ENCODE assay signal across 24 cellular contexts in genomic region chrX:136196691-136197155, GRCh38. TPM values are rescaled to one million over a fixed set of nuclear protein-coding genes. Genes with fewer than 3 reads are reported as not detected.
DNase-seq lines count a peak whose midpoint lies in the region; ATAC-seq, FAIRE-seq and TF ChIP-seq lines count a peak whose summit lies in the region.
"Had no signal": no experiment of that assay in that cellular context is flagged by ENCODE, and none has a peak within 500 bp of the region (broad histone marks: within the 10 kb centered on the region; RNA-seq: fewer than 3 reads in every experiment).

No MANE protein-coding gene starts in this region.

- H3K9ac ChIP-seq in endothelial cell of umbilical vein (replicated peaks; ENCODE audit: extremely low read depth, insufficient read depth, low read length) (no peak overlapping the region), colonic mucosa (ENCODE audit: low read depth in 2 of 2, low read length in 2 of 2) (no peak overlapping the region), kidney (ENCODE audit: low read length in 2 of 2) (no peak overlapping the region)

- BruUV-seq in endothelial cell of umbilical vein (replicated peaks; lab: Mats Ljungman, UMichigan): no TSS peak

- H3K4me1 Mint-ChIP-seq in nephron: peaks cover 54% of the 10 kb centered on the region

- TF ChIP-seq CTCF in endothelial cell of umbilical vein (IDR thresholded peaks at IDR 0.05; ENCODE audit: extremely low read depth in 1 of 2, insufficient read depth in 1 of 2, low read depth in 1 of 2, low read length in 2 of 2) (no peak), nephron (IDR thresholded peaks at IDR 0.05; ENCODE audit: unreplicated experiment in 3 of 3) (no peak), tibial artery (IDR thresholded peaks at IDR 0.05) (no peak), colonic mucosa (IDR thresholded peaks at IDR 0.05) (no peak), kidney (IDR thresholded peaks at IDR 0.05; ENCODE audit: borderline replicate concordance, extremely low read depth, insufficient read depth) (no peak)

- no peaks in the 10 kb centered on the region for H3K27me3 Mint-ChIP-seq in nephron (ENCODE audit: low read depth)
- H3K27me3 Mint-ChIP-seq: activated naive CD8-positive, alpha-beta T cell; stimulated activated naive CD8-positive, alpha-beta T cell treated with anti-CD3 and anti-CD28 coated beads, Interleukin-15, amount 100 ng/mL, for 72 hours had no signal

- TF ChIP-seq POLR2A in endothelial cell of umbilical vein (IDR thresholded peaks at IDR 0.05; ENCODE audit: low read depth, low read length): no peak

- H3K9me3 Mint-ChIP-seq in nephron: peaks cover 9% of the 10 kb centered on the region
- H3K9me3 Mint-ChIP-seq: stimulated activated naive CD8-positive, alpha-beta T cell treated with anti-CD3 and anti-CD28 coated beads, Interleukin-15, amount 100 ng/mL, for 72 hours; T-helper 1 cell treated with Interleukin-12 subunit alpha and Interleukin-12 subunit beta and Interleukin-4 antibody, amounts not matched to agents 30 μg/mL and 1 μg/mL, for 36 hours; WTC11 had no signal

- H3K36me3 ChIP-seq in endothelial cell of umbilical vein (ENCODE audit: control insufficient read depth in 2 of 2, extremely low read depth in 1 of 2, insufficient read depth in 2 of 2, low read length in 2 of 2): no peaks in the 10 kb centered on the region
- no peaks in the 10 kb centered on the region for H3K36me3 ChIP-seq in tibial artery
- no peaks in the 10 kb centered on the region for H3K36me3 ChIP-seq in colonic mucosa
- no peaks in the 10 kb centered on the region for H3K36me3 ChIP-seq in kidney (ENCODE audit: control insufficient read depth in 1 of 2, insufficient read depth in 2 of 2, low read length in 2 of 2)
- H3K36me3 ChIP-seq: breast epithelium had no signal

- FAIRE-seq in endothelial cell of umbilical vein (lab: Jason Lieb, UNC): peak; percentile 15
- no peak for FAIRE-seq in kidney (lab: Jason Lieb, UNC)

- H2AFZ ChIP-seq in endothelial cell of umbilical vein (ENCODE audit: low read depth, low read length): no peak overlapping the region

- POLR2A ChIA-PET in endothelial cell of umbilical vein (lab: Charles Lee): interaction anchor here (1.1 kb wide), 1 partner anchor 11 kb away, joined by 3 read pairs; no protein-coding TSS in a partner anchor

- peak overlapping the region in 2 of 3 experiments; percentile 68 to 71 for H3K4me3 Mint-ChIP-seq in nephron
- H3K4me3 Mint-ChIP-seq: activated naive CD8-positive, alpha-beta T cell; neural crest cell; stimulated activated naive CD8-positive, alpha-beta T cell treated with anti-CD3 and anti-CD28 coated beads, Interleukin-15, amount 100 ng/mL, for 72 hours; T-helper 1 cell treated with Interleukin-12 subunit alpha and Interleukin-12 subunit beta and Interleukin-4 antibody, amounts not matched to agents 30 μg/mL and 1 μg/mL, for 36 hours; WTC11 had no signal

- H3K27ac Mint-ChIP-seq in nephron: peak overlapping the region in 2 of 3 experiments; percentile 27 to 69
- H3K27ac Mint-ChIP-seq: activated naive CD8-positive, alpha-beta T cell; stimulated activated naive CD8-positive, alpha-beta T cell treated with anti-CD3 and anti-CD28 coated beads, Interleukin-15, amount 100 ng/mL, for 72 hours; WTC11 had no signal

- H3K4me3 ChIP-seq in endothelial cell of umbilical vein (replicated peaks in 1 of 3; ENCODE audit: insufficient read depth in 1 of 3, low read depth in 1 of 3, low read length in 3 of 3) (no peak overlapping the region), tibial artery (peak overlapping the region; percentile 48 to 49), colonic mucosa (no peak overlapping the region), kidney (ENCODE audit: low read length in 2 of 2) (no peak overlapping the region)
- H3K4me3 ChIP-seq: breast epithelium, dorsolateral prefrontal cortex, lung had no signal

- H3K9me3 ChIP-seq in endothelial cell of umbilical vein (replicated peaks; ENCODE audit: control insufficient read depth, insufficient read depth, low read length) (no peaks in the 10 kb centered on the region), tibial artery (no peaks in the 10 kb centered on the region), colonic mucosa (no peaks in the 10 kb centered on the region), kidney (ENCODE audit: control insufficient read depth in 1 of 2, low read length in 2 of 2) (no peaks in the 10 kb centered on the region)
- H3K9me3 ChIP-seq: breast epithelium, Caco-2 had no signal

- intact Hi-C loops in endothelial cell of umbilical vein (cut with micrococcal nuclease) (no loop called here), tibial artery (cut with DNase I; ENCODE audit: low total_unique reads) (no loop called here), colonic mucosa (cut with DNase I) (no loop called here), kidney (cut with DNase I) (no loop called here)

- H3K79me2 ChIP-seq in endothelial cell of umbilical vein (ENCODE audit: control insufficient read depth, insufficient read depth, low read length): no peaks in the 10 kb centered on the region

- DNase-seq in HCEC 1CT: peak; percentile 56
- DNase-seq in endothelial cell of umbilical vein (ENCODE audit: low read depth, low spot score): no peak
- no peak for DNase-seq in tibial artery
- no peak for DNase-seq in colonic mucosa
- no peak for DNase-seq in NCI-H1436 treated with DMSO at 0.1 percent for 48 hours (lab: John Stamatoyannopoulos, UW)
- no peak for DNase-seq in kidney
- DNase-seq: Caco-2; dorsolateral prefrontal cortex; erythroblast; NCI-H1092 treated with DMSO at 0.1 percent for 48 hours; NCI-H526; OCI-M1; retina; stimulated activated CD4-positive, alpha-beta T cell treated with anti-CD3 and anti-CD28 coated beads, Interleukin-2, amount 100 ng/mL, for 24 hours; stimulated activated naive CD8-positive, alpha-beta T cell treated with anti-CD3 and anti-CD28 coated beads, Interleukin-15, amount 100 ng/mL, for 72 hours had no signal

- no peaks in the 10 kb centered on the region for H4K20me1 ChIP-seq in endothelial cell of umbilical vein (replicated peaks; ENCODE audit: control insufficient read depth, extremely low read depth, insufficient read depth, low read length)

- H3K4me1 ChIP-seq in endothelial cell of umbilical vein (ENCODE audit: control insufficient read depth, extremely low read depth, insufficient read depth, low read length) (peaks cover 11% of the 10 kb centered on the region), tibial artery (peaks cover 0 to 68% (median 20%) of the 10 kb centered on the region in 4 donors), colonic mucosa (no peaks in the 10 kb centered on the region), kidney (ENCODE audit: control insufficient read depth in 1 of 2, insufficient read depth in 1 of 2, low read depth in 1 of 2, low read length in 2 of 2) (peaks cover 18 to 39% of the 10 kb centered on the region in 2 donors)
- H3K4me1 ChIP-seq: breast epithelium, Caco-2 had no signal

- H3K27ac ChIP-seq in endothelial cell of umbilical vein (ENCODE audit: insufficient read depth, low read depth, low read length): no peak overlapping the region
- H3K27ac ChIP-seq in tibial artery: peak overlapping the region; percentile 78 to 81
- no peak overlapping the region for H3K27ac ChIP-seq in colonic mucosa
- peak overlapping the region in 1 of 2 donors; percentile 67 for H3K27ac ChIP-seq in kidney (ENCODE audit: low read depth in 2 of 2, low read length in 2 of 2)

- CTCF ChIA-PET in endothelial cell of umbilical vein (lab: Charles Lee): interaction anchor here (1.0 to 2.3 kb wide), 3 partner anchors 27 to 168 kb away, joined by 4 to 10 read pairs (median 6); no protein-coding TSS in a partner anchor

- H3K4me2 ChIP-seq in endothelial cell of umbilical vein (ENCODE audit: insufficient read depth, low read length): no peak overlapping the region

- no peak for ATAC-seq in GM18511 (IDR thresholded peaks at IDR 0.05; ENCODE audit: unreplicated experiment)
- ATAC-seq: stimulated activated naive CD8-positive, alpha-beta T cell treated with anti-CD3 and anti-CD28 coated beads, Interleukin-15, amount 100 ng/mL, for 72 hours; WTC11 had no signal

- H3K27me3 ChIP-seq in endothelial cell of umbilical vein (ENCODE audit: control insufficient read depth in 2 of 2, insufficient read depth in 2 of 2, low read length in 2 of 2) (no peaks in the 10 kb centered on the region), tibial artery (no peaks in the 10 kb centered on the region), colonic mucosa (no peaks in the 10 kb centered on the region)

- no peaks in the 10 kb centered on the region for H3K36me3 Mint-ChIP-seq in nephron (ENCODE audit: low read depth)
- H3K36me3 Mint-ChIP-seq: activated naive CD8-positive, alpha-beta T cell; WTC11 had no signal

- no peaks in the 10 kb centered on the region for H3K9me1 ChIP-seq in endothelial cell of umbilical vein (replicated peaks; ENCODE audit: control insufficient read depth, extremely low read depth, insufficient read depth, low read length)

- dilution Hi-C loops in endothelial cell of umbilical vein (cut with MboI; ENCODE audit: extremely low pct_ligation_motif_present, low sequenced_read_pairs): no loop called here

TF ChIP-seq in endothelial cell of umbilical vein, 7 proteins besides CTCF, POLR2A, EP300 and RAD21 (continues in another document):
- TF ChIP-seq EZH2 (IDR thresholded peaks at IDR 0.05; ENCODE audit: borderline replicate concordance, low read depth, low read length, severe bottlenecking): no peak

RNA-seq across cellular contexts. Expression of gene FHL1, which starts 49.4 kb away (rescaled TPM):
- total RNA-seq in endothelial cell of umbilical vein (59.4 and 73.2 TPM in 2 replicates), colonic mucosa (100 to 1,000 TPM in 1 of 2 donors, 10 to 100 TPM in 1; 20.0 to 176 TPM), kidney (168 TPM)
- polyA plus RNA-seq in endothelial cell of umbilical vein (48.1 and 50.6 TPM in 2 replicates), kidney (ENCODE audit: insufficient read depth, low read depth, low replicate concordance) (44.0 TPM)
- polyA plus RNA-seq in endothelial cell of umbilical vein (2011; cell fraction: cytosol; rRNA removed): 58.2 and 63.5 TPM in 2 replicates
- polyA plus RNA-seq in endothelial cell of umbilical vein (2011; cell fraction: nucleus; rRNA removed): 89.8 and 89.9 TPM in 2 replicates
- polyA plus RNA-seq in endothelial cell of umbilical vein (2012): 57.6 and 72.4 TPM in 2 replicates
- polyA minus RNA-seq in endothelial cell of umbilical vein: 71.9 and 75.7 TPM in 2 replicates
- 46.4 TPM for polyA minus RNA-seq in endothelial cell of umbilical vein (2011; cell fraction: cytosol; rRNA and poly(A)+ RNA removed)
- 27.7 and 37.5 TPM in 2 replicates for polyA minus RNA-seq in endothelial cell of umbilical vein (2011; cell fraction: nucleus; rRNA and poly(A)+ RNA removed)
- total RNA-seq: HT-29 had no signal

RNA-seq across cellular contexts. Expression of gene MAP7D3, which starts 54.5 kb away (rescaled TPM):
- total RNA-seq in endothelial cell of umbilical vein (20.0 and 22.8 TPM in 2 replicates), colonic mucosa (1 to 10 TPM; 2.8 to 2.9 TPM), kidney (13.9 TPM)
- polyA plus RNA-seq in endothelial cell of umbilical vein (5.6 and 6.5 TPM in 2 replicates), kidney (ENCODE audit: insufficient read depth, low read depth, low replicate concordance) (5.7 TPM)
- polyA plus RNA-seq in endothelial cell of umbilical vein (2011; cell fraction: cytosol; rRNA removed): 11.1 TPM in 2 replicates
- polyA plus RNA-seq in endothelial cell of umbilical vein (2011; cell fraction: nucleus; rRNA removed): 17.7 and 18.9 TPM in 2 replicates
- polyA plus RNA-seq in endothelial cell of umbilical vein (2012): 24.5 and 27.5 TPM in 2 replicates
- 12.9 and 15.3 TPM in 2 replicates for polyA minus RNA-seq in endothelial cell of umbilical vein
- 9.1 TPM for polyA minus RNA-seq in endothelial cell of umbilical vein (2011; cell fraction: cytosol; rRNA and poly(A)+ RNA removed)
- 13.7 and 21.1 TPM in 2 replicates for polyA minus RNA-seq in endothelial cell of umbilical vein (2011; cell fraction: nucleus; rRNA and poly(A)+ RNA removed)

Comparison
In these comparisons a context has a peak if more than half of its experiments do, and no peak if none do; other contexts are left out.
1. H3K27ac ChIP-seq: peak in tibial artery (2 of 2); none in endothelial cell of umbilical vein (single experiment) and colonic mucosa (single experiment).
2. H3K4me3 ChIP-seq: peak in tibial artery (2 of 2); none in endothelial cell of umbilical vein (0 of 3), colonic mucosa (single experiment) and kidney (0 of 2).